8 cellular contexts compared by ENCODE assay signal in genomic region chr12:114685320-114685781, GRCh38. TPM values are rescaled to one million over a fixed set of nuclear protein-coding genes. Genes with fewer than 3 reads are reported as not detected.
DNase-seq lines count a peak whose midpoint lies in the region; ATAC-seq and TF ChIP-seq lines count a peak whose summit lies in the region.

No MANE protein-coding gene starts in this region.

- peak overlapping the region; percentile 74 for H3K9ac ChIP-seq in fibroblast of lung (ENCODE audit: insufficient read depth, low read length)
- no peak overlapping the region for H3K9ac ChIP-seq in parathyroid adenoma

- H3K9me3 ChIP-seq in CD4-positive, alpha-beta memory T cell (ENCODE audit: control insufficient read depth in 1 of 2, low read length in 2 of 2): no peaks in the 10 kb centered on the region
- H3K9me3 ChIP-seq in MG63: no peaks in the 10 kb centered on the region
- H3K9me3 ChIP-seq in fibroblast of lung (ENCODE audit: control insufficient read depth, insufficient read depth, low read depth, low read length): no peaks in the 10 kb centered on the region
- H3K9me3 ChIP-seq in parathyroid adenoma (ENCODE audit: control insufficient read depth, low read length): no peaks in the 10 kb centered on the region

- H3K4me2 ChIP-seq in fibroblast of lung (ENCODE audit: extremely low read depth, insufficient read depth, low read length) (peak overlapping the region; percentile 99), parathyroid adenoma (ENCODE audit: low read length) (no peak overlapping the region)

- H2AFZ ChIP-seq in fibroblast of lung (ENCODE audit: low read length) (no peak overlapping the region), parathyroid adenoma (no peak overlapping the region)

- H3K4me1 Mint-ChIP-seq in CD4-positive, alpha-beta memory T cell: peaks cover 17 to 50% (median 31%) of the 10 kb centered on the region in 4 donors
- peaks cover 30% of the 10 kb centered on the region for H3K4me1 Mint-ChIP-seq in stimulated activated memory B cell treated with anti-CD40 and anti-IgM and Interleukin-4, amounts not matched to agents 10 μg/mL and 1 μg/mL and 100 μg/mL, for 72 hours

- no peak for DNase-seq in CD4-positive, alpha-beta memory T cell
- DNase-seq in MG63: no peak
- no peak for DNase-seq in fibroblast of lung (ENCODE audit: low read depth in 2 of 2)
- no peak for DNase-seq in HCEC 1CT
- no peak for DNase-seq in iPS-NIHi7 (ENCODE audit: extremely low spot score)

- H3K79me2 ChIP-seq in fibroblast of lung (ENCODE audit: control insufficient read depth, insufficient read depth, low read length) (peaks cover 57% of the 10 kb centered on the region), parathyroid adenoma (no peaks in the 10 kb centered on the region)

- H4K20me1 ChIP-seq in fibroblast of lung (ENCODE audit: control insufficient read depth, extremely low read depth, insufficient read depth, low read length): no peaks in the 10 kb centered on the region

- no peak overlapping the region for H3K27ac Mint-ChIP-seq in CD4-positive, alpha-beta memory T cell
- no peak overlapping the region for H3K27ac Mint-ChIP-seq in stimulated activated memory B cell treated with anti-CD40 and anti-IgM and Interleukin-4, amounts not matched to agents 10 μg/mL and 1 μg/mL and 100 μg/mL, for 72 hours

- POLR2A ChIA-PET in CD4-positive, alpha-beta memory T cell (lab: Charles Lee; ENCODE audit: partially characterized antibody): no interaction called here

- H3K9me3 Mint-ChIP-seq in CD4-positive, alpha-beta memory T cell: peaks cover 0 to 27% (median 12%) of the 10 kb centered on the region in 8 donors
- H3K9me3 Mint-ChIP-seq in stimulated activated memory B cell treated with anti-CD40 and anti-IgM and Interleukin-4, amounts not matched to agents 10 μg/mL and 1 μg/mL and 100 μg/mL, for 72 hours: no peaks in the 10 kb centered on the region

- peaks cover 67 to 80% of the 10 kb centered on the region in 2 donors for H3K27me3 Mint-ChIP-seq in CD4-positive, alpha-beta memory T cell
- peaks cover 92% of the 10 kb centered on the region for H3K27me3 Mint-ChIP-seq in stimulated activated memory B cell treated with anti-CD40 and anti-IgM and Interleukin-4, amounts not matched to agents 10 μg/mL and 1 μg/mL and 100 μg/mL, for 72 hours

- no peaks in the 10 kb centered on the region for H3K36me3 ChIP-seq in CD4-positive, alpha-beta memory T cell (ENCODE audit: insufficient read depth, low read length)
- peaks cover 8% of the 10 kb centered on the region for H3K36me3 ChIP-seq in MG63
- H3K36me3 ChIP-seq in fibroblast of lung (ENCODE audit: control insufficient read depth, insufficient read depth, low read length): no peaks in the 10 kb centered on the region
- no peaks in the 10 kb centered on the region for H3K36me3 ChIP-seq in parathyroid adenoma (ENCODE audit: control insufficient read depth, insufficient read depth, low read length)

- H3K4me1 ChIP-seq in CD4-positive, alpha-beta memory T cell (ENCODE audit: insufficient read depth, low read length): peaks cover 8% of the 10 kb centered on the region
- H3K4me1 ChIP-seq in fibroblast of lung (ENCODE audit: control insufficient read depth, extremely low read depth, insufficient read depth, low read length) (peaks cover 19% of the 10 kb centered on the region), parathyroid adenoma (no peaks in the 10 kb centered on the region)

- H3K27me3 ChIP-seq in CD4-positive, alpha-beta memory T cell (ENCODE audit: insufficient read depth, low read length): peaks cover 70% of the 10 kb centered on the region
- H3K27me3 ChIP-seq in MG63 (no peaks in the 10 kb centered on the region), fibroblast of lung (ENCODE audit: control insufficient read depth, insufficient read depth, low read length) (no peaks in the 10 kb centered on the region), parathyroid adenoma (ENCODE audit: control insufficient read depth, insufficient read depth, low read length) (peaks cover 26% of the 10 kb centered on the region)

- peak overlapping the region; percentile 16 to 76 (median 51) for H3K4me3 Mint-ChIP-seq in CD4-positive, alpha-beta memory T cell
- H3K4me3 Mint-ChIP-seq in stimulated activated memory B cell treated with anti-CD40 and anti-IgM and Interleukin-4, amounts not matched to agents 10 μg/mL and 1 μg/mL and 100 μg/mL, for 72 hours: no peak overlapping the region

- no peak for ATAC-seq in stimulated activated memory B cell treated with anti-CD40 and anti-IgM and Interleukin-4, amounts not matched to agents 10 μg/mL and 1 μg/mL and 100 μg/mL, for 72 hours
- no peak for ATAC-seq in HG02973 (IDR thresholded peaks at IDR 0.05; ENCODE audit: unreplicated experiment)

- CTCF ChIA-PET in CD4-positive, alpha-beta memory T cell (lab: Charles Lee; ENCODE audit: partially characterized antibody): no interaction called here

- H3K4me3 ChIP-seq in CD4-positive, alpha-beta memory T cell (ENCODE audit: low read length in 2 of 2): no peak overlapping the region
- H3K4me3 ChIP-seq in MG63: peak overlapping the region; percentile 65
- peak overlapping the region; percentile 58 to 89 (median 68) for H3K4me3 ChIP-seq in fibroblast of lung (replicated peaks in 1 of 4; ENCODE audit: control extremely low read depth in 1 of 4, insufficient read depth in 1 of 4, low read depth in 3 of 4, low read length in 4 of 4)
- peak overlapping the region; percentile 51 for H3K4me3 ChIP-seq in parathyroid adenoma (ENCODE audit: low read depth, low read length)

- H3K36me3 Mint-ChIP-seq in CD4-positive, alpha-beta memory T cell: no peaks in the 10 kb centered on the region
- no peaks in the 10 kb centered on the region for H3K36me3 Mint-ChIP-seq in stimulated activated memory B cell treated with anti-CD40 and anti-IgM and Interleukin-4, amounts not matched to agents 10 μg/mL and 1 μg/mL and 100 μg/mL, for 72 hours

- TF ChIP-seq CTCF in fibroblast of lung (conservative IDR thresholded peaks at IDR 0.05 in 1 of 2, IDR thresholded peaks at IDR 0.05 in 1 of 2; ENCODE audit: low read depth in 1 of 2, low read length in 2 of 2) (no peak), parathyroid adenoma (IDR thresholded peaks at IDR 0.05) (no peak)

- intact Hi-C loops in CD4-positive, alpha-beta memory T cell (cut with micrococcal nuclease): no loop called here

- no peak overlapping the region for H3K27ac ChIP-seq in CD4-positive, alpha-beta memory T cell (ENCODE audit: low read depth, low read length)
- peak overlapping the region; percentile 95 for H3K27ac ChIP-seq in fibroblast of lung (ENCODE audit: insufficient read depth, low read length)
- no peak overlapping the region for H3K27ac ChIP-seq in parathyroid adenoma

RNA-seq across cellular contexts. Expression of gene TBX3, which starts 1.4 kb away (rescaled TPM):
- total RNA-seq in CD4-positive, alpha-beta memory T cell: not detected
- polyA plus RNA-seq in CD4-positive, alpha-beta memory T cell: not detected
- total RNA-seq in MG63 (2014; rRNA removed; shearing (Covaris generic); ENCODE audit: low replicate concordance): 7.1 and 7.7 TPM in 2 replicates
- 39.5 and 66.4 TPM in 2 replicates for total RNA-seq in fibroblast of lung
- polyA plus RNA-seq in fibroblast of lung: 19.9 and 33.0 TPM in 2 replicates
- 20.4 and 31.2 TPM in 2 replicates for polyA plus RNA-seq in fibroblast of lung (2012)
- 14.4 and 23.9 TPM in 2 replicates for polyA minus RNA-seq in fibroblast of lung (ENCODE audit: low replicate concordance)

Comparison
In these comparisons a context has a peak if more than half of its experiments do, and no peak if none do; other contexts are left out.
1. H3K4me3 ChIP-seq: peak in MG63 (single experiment), fibroblast of lung (4 of 4) and parathyroid adenoma (single experiment); none in CD4-positive, alpha-beta memory T cell (0 of 2).